Comparison of ENCODE assay signal across 12 cellular contexts in the genomic region with DNA sequence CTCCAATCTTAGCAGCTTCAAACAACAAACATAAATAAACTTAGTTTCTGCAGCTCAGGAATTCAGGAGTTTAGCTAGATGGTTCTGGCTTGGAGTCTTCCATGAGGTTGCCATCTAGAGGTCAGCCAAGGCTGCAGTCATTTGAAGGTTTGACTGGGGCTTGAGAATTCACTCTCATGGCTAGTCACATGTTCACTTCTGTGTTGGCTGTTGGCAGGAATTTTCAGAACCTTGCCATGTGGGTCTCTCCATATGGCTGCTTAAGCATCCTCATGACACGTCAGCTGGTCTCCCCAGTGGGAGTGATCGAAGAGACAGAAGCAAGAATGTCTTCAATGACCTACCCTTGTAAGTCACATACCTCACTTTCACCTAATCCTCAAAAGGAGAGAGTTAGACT.
DNase-seq lines count a peak whose midpoint lies in the region; ATAC-seq and TF ChIP-seq lines count a peak whose summit lies in the region.
"Had no signal": no experiment of that assay in that cellular context is flagged by ENCODE, and none has a peak within 500 bp of the region (broad histone marks: within the 10 kb centered on the region; RNA-seq: fewer than 3 reads in every experiment).

No MANE protein-coding gene starts in this region.

- H3K4me1 ChIP-seq in RWPE2 (ENCODE audit: insufficient read depth, poor library complexity, severe bottlenecking), result no peaks in the 10 kb centered on the region

- peak; percentile 69 for TF ChIP-seq CTCF in 22Rv1 (IDR thresholded peaks at IDR 0.05)
- TF ChIP-seq CTCF in GM12875 (IDR thresholded peaks at IDR 0.05; ENCODE audit: borderline replicate concordance, insufficient read depth, low read depth, low read length), result peak; percentile 20; the same call in 1 of the 2 replicates
- peak; percentile 60 for TF ChIP-seq CTCF in RWPE2 (IDR thresholded peaks at IDR 0.05; ENCODE audit: poor library complexity, severe bottlenecking)

- no peak overlapping the region for H3K4me3 ChIP-seq in GM12875 (ENCODE audit: low read depth, low read length)
- no peak overlapping the region for H3K4me3 ChIP-seq in RWPE2 (ENCODE audit: severe bottlenecking)
- H3K4me3 ChIP-seq: mucosa of descending colon had no signal

- DNase-seq in RWPE2 (ENCODE audit: low spot score) (no peak), foreskin melanocyte (peak; percentile 3), hypothalamus (lab: John Stamatoyannopoulos, UW) (no peak)
- no peak for DNase-seq in stimulated activated CD8-positive, alpha-beta memory T cell treated with anti-CD3 and anti-CD28 coated beads, Interleukin-4, amount 100 ng/mL, for 48 hours
- DNase-seq: activated CD4-positive, CD25-positive, alpha-beta regulatory T cell treated with anti-CD3 and anti-CD28 coated beads, Interleukin-2, amount 50 U/mL, for 72 hours; activated naive CD4-positive, alpha-beta T cell treated with anti-CD3 and anti-CD28 coated beads for 36 hours; CD4-positive, alpha-beta T cell had no signal

- peak; percentile 63 for ATAC-seq in RWPE2 (ENCODE audit: low read depth)
- no peak for ATAC-seq in GM21528 (IDR thresholded peaks at IDR 0.05; ENCODE audit: low FRiP score, unreplicated experiment)
- no peak for ATAC-seq in HG03469 (IDR thresholded peaks at IDR 0.05; ENCODE audit: unreplicated experiment)
- ATAC-seq: mucosa of descending colon had no signal

- H3K27ac ChIP-seq in 22Rv1 (no peak overlapping the region), RWPE2 (ENCODE audit: poor library complexity, severe bottlenecking) (no peak overlapping the region)

- H3K36me3 ChIP-seq in RWPE2 (ENCODE audit: low read depth), result no peaks in the 10 kb centered on the region

- no peaks in the 10 kb centered on the region for H3K27me3 ChIP-seq in RWPE2 (ENCODE audit: insufficient read depth, poor library complexity, severe bottlenecking)

- no peaks in the 10 kb centered on the region for H3K9me3 ChIP-seq in RWPE2 (ENCODE audit: severe bottlenecking)
- H3K9me3 ChIP-seq: mucosa of descending colon had no signal
